ENCODE assay signal across 17 cellular contexts in genomic region chr17:79356839-79357447, GRCh38.
DNase-seq lines count a peak whose midpoint lies in the region; ATAC-seq and TF ChIP-seq lines count a peak whose summit lies in the region.
"Had no signal": no experiment of that assay in that cellular context is flagged by ENCODE, and none has a peak within 500 bp of the region (broad histone marks: within the 10 kb centered on the region; RNA-seq: fewer than 3 reads in every experiment).

No MANE protein-coding gene starts in this region.

- no peak overlapping the region for H3K4me3 Mint-ChIP-seq in natural killer cell
- H3K4me3 Mint-ChIP-seq: CD4-positive, alpha-beta memory T cell; GM23338 had no signal

- peaks cover 0 to 3% of the 10 kb centered on the region in 2 donors for H3K27me3 Mint-ChIP-seq in natural killer cell (ENCODE audit: low read depth in 2 of 2)

- H3K4me3 ChIP-seq in left lung (no peak overlapping the region), thyroid gland (replicated peaks in 1 of 3) (no peak overlapping the region)
- H3K4me3 ChIP-seq: A549, GM23338, HAP-1 had no signal

- H3K4me1 Mint-ChIP-seq in natural killer cell: no peaks in the 10 kb centered on the region
- H3K4me1 Mint-ChIP-seq: CD4-positive, alpha-beta memory T cell had no signal

- 38 to 45% methylated on average over 16 of the region's 16 CpGs for WGBS in thyroid gland, 2 donors

- no peak overlapping the region for H3K27ac Mint-ChIP-seq in natural killer cell
- H3K27ac Mint-ChIP-seq: CD4-positive, alpha-beta memory T cell; GM23338 had no signal

- TF ChIP-seq CTCF in left lung (IDR thresholded peaks at IDR 0.05) (no peak), thyroid gland (IDR thresholded peaks at IDR 0.05) (no peak), natural killer cell (IDR thresholded peaks at IDR 0.05) (no peak)

- H3K9me3 ChIP-seq in left lung: no peaks in the 10 kb centered on the region
- H3K9me3 ChIP-seq in thyroid gland: no peaks in the 10 kb centered on the region
- H3K9me3 ChIP-seq: HAP-1 had no signal

- H3K36me3 Mint-ChIP-seq in natural killer cell: no peaks in the 10 kb centered on the region
- H3K36me3 Mint-ChIP-seq: CD4-positive, alpha-beta memory T cell had no signal

- H3K4me1 ChIP-seq in left lung (no peaks in the 10 kb centered on the region), thyroid gland (peaks cover 34 to 35% of the 10 kb centered on the region in 2 donors)
- H3K4me1 ChIP-seq: HAP-1 had no signal

- DNase-seq in Right ventricle myocardium superior (peak; percentile 24), cardiac septum (ENCODE audit: low spot score) (no peak), left lung (peak in 1 of 2 donors; percentile 74), thyroid gland (peak; percentile 53 to 54), natural killer cell (no peak)
- DNase-seq in activated naive CD4-positive, alpha-beta T cell treated with Interleukin-2 at 50 U/mL for 16 hours: no peak
- DNase-seq: AML-193; CD4-positive, alpha-beta memory T cell; DMS153; GDM1; IMR-90 had no signal

- H3K27me3 ChIP-seq in left lung: peaks cover 0 to 65% of the 10 kb centered on the region in 2 donors
- no peaks in the 10 kb centered on the region for H3K27me3 ChIP-seq in thyroid gland

- H3K27ac ChIP-seq in left lung (peak overlapping the region in 1 of 2 donors; percentile 33), thyroid gland (peak overlapping the region; percentile 74 to 89 (median 87))
- H3K27ac ChIP-seq: 22Rv1, A549, C4-2B had no signal

- ATAC-seq in Right ventricle myocardium superior (ENCODE audit: poor library complexity) (no peak), left lung (peak; percentile 66), HG03196 (IDR thresholded peaks at IDR 0.05; ENCODE audit: unreplicated experiment) (no peak), natural killer cell (no peak)
- ATAC-seq: A549, GM23338 had no signal

- H3K36me3 ChIP-seq in left lung: no peaks in the 10 kb centered on the region
- H3K36me3 ChIP-seq in thyroid gland: no peaks in the 10 kb centered on the region
- H3K36me3 ChIP-seq: HAP-1 had no signal

- TF ChIP-seq POLR2A in thyroid gland (IDR thresholded peaks at IDR 0.05): no peak

- no peaks in the 10 kb centered on the region for H3K9me3 Mint-ChIP-seq in natural killer cell

- intact Hi-C loops in Right ventricle myocardium superior (cut with DNase I) (no loop called here), cardiac septum (cut with DNase I) (no loop called here), left lung (cut with DNase I) (no loop called here), thyroid gland (cut with DNase I) (no loop called here), natural killer cell (cut with micrococcal nuclease) (no loop called here)

Comparison
In these comparisons a context has a peak if more than half of its experiments do, and no peak if none do; other contexts are left out.
1. DNase-seq: peak in Right ventricle myocardium superior (single experiment) and thyroid gland (2 of 2); none in cardiac septum (single experiment), natural killer cell (single experiment) and activated naive CD4-positive, alpha-beta T cell treated with Interleukin-2 at 50 U/mL for 16 hours (single experiment).